ENCODE assay signal across 10 cellular contexts in the genomic region with DNA sequence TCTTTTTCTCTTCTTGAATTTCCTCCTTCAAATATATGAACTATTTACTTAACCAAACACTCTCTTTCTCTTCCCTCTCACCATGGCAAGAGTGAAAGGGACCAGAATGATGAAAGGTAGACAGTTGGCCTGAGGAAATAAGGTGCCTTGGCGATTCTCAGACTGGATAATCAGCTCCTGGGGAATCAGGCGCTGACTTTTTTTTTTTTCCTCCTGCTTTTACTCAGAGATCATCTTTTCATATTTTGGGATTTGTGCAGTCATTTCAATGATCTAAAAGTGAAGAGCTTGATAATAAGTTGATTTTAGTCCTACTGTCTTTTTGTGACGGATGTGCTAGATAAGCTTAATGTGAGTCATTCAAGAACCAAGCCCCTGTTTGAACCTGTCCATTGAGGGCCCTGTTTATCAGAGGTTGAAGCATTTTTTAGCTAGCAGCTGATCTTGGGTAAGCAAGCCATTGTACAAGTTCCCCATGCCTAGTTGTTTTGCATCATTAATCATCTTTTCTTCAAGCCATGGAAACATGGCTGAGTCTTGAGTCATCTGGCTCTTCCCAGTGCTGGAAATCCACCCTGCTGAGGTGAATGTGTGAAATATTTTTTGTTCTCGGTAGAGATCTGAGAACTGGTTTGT. TPM values are rescaled to one million over a fixed set of nuclear protein-coding genes. Genes with fewer than 3 reads are reported as not detected.
DNase-seq lines count a peak whose midpoint lies in the region; ATAC-seq, FAIRE-seq and TF ChIP-seq lines count a peak whose summit lies in the region.
"Had no signal": no experiment of that assay in that cellular context is flagged by ENCODE, and none has a peak within 500 bp of the region (broad histone marks: within the 10 kb centered on the region; RNA-seq: fewer than 3 reads in every experiment).

No MANE protein-coding gene starts in this region.

- POLR2A ChIA-PET in K562 (lab: Yijun Ruan, JAX): interaction anchor here (0.6 to 3.4 kb wide), 3 partner anchors 10 to 70 kb away, joined by 3 to 7 read pairs (median 4); no protein-coding TSS in a partner anchor

- ATAC-seq in K562: peak; percentile 52; the same call in 2 of the 3 replicates
- ATAC-seq in activated naive CD8-positive, alpha-beta T cell treated with anti-CD3 and anti-CD28 coated beads, Interleukin-2, amount 50 U/mL, for 24 hours: no peak

- no peak overlapping the region for H3K4me3 ChIP-seq in K562
- H3K4me3 ChIP-seq: heart right ventricle had no signal

- in situ Hi-C loops in K562 (cut with MboI): no loop called here

- no peak for TF ChIP-seq CTCF in K562 (IDR thresholded peaks at IDR 0.05 in 2 of 3, conservative IDR thresholded peaks at IDR 0.05 in 1 of 3; ENCODE audit: insufficient read depth in 2 of 3, low read depth in 1 of 3, low read length in 3 of 3)

- no peak overlapping the region for H2AFZ ChIP-seq in K562 (ENCODE audit: low read depth, low read length)

- 6% methylated on average over 4 of the region's 4 CpGs for WGBS in K562 (ENCODE audit: insufficient coverage, low coverage, missing lambda C conversion rate)

- 0 out of 5 replicates have a peak, but pooled peaks cover 0 to 2% of the 10 kb centered on the region in 2 experiments for H3K27me3 ChIP-seq in K562 (ENCODE audit: control insufficient read depth in 2 of 2, insufficient read depth in 2 of 2, low read length in 2 of 2)
- H3K27me3 ChIP-seq: heart right ventricle had no signal

- no peak for TF ChIP-seq EP300 in K562 (IDR thresholded peaks at IDR 0.05; ENCODE audit: low read length)

- H3K4me1 Mint-ChIP-seq in activated naive CD8-positive, alpha-beta T cell treated with anti-CD3 and anti-CD28 coated beads, Interleukin-2, amount 50 U/mL, for 24 hours: no peaks in the 10 kb centered on the region

- H3K27me3 Mint-ChIP-seq in activated naive CD8-positive, alpha-beta T cell treated with anti-CD3 and anti-CD28 coated beads, Interleukin-2, amount 50 U/mL, for 24 hours: peaks cover 3% of the 10 kb centered on the region

- H3K9me1 ChIP-seq in K562 (ENCODE audit: control insufficient read depth, insufficient read depth, low read length): no peaks in the 10 kb centered on the region

- H3K4me1 ChIP-seq in K562 (replicated peaks in 1 of 2; ENCODE audit: control insufficient read depth in 2 of 2, insufficient read depth in 2 of 2, low read length in 2 of 2): peaks cover 0 to 17% of the 10 kb centered on the region in 2 experiments; a peak in 3 of 5 replicates

- TF ChIP-seq RAD21 in K562 (CRISPR knock-in tag; conservative IDR thresholded peaks at IDR 0.05 in 1 of 2, IDR thresholded peaks at IDR 0.05 in 1 of 2): no peak

- H3K9ac ChIP-seq in K562 (ENCODE audit: insufficient read depth in 1 of 2, low read depth in 2 of 2, low read length in 2 of 2): no peak overlapping the region

- H3K4me3 Mint-ChIP-seq in activated naive CD8-positive, alpha-beta T cell treated with anti-CD3 and anti-CD28 coated beads, Interleukin-2, amount 50 U/mL, for 24 hours: no peak overlapping the region

- intact Hi-C loops in K562 (cut with micrococcal nuclease): no loop called here

- CTCF ChIA-PET in K562 (lab: Yijun Ruan, JAX; ENCODE audit: low intra/inter-chr PET ratio): no interaction called here

- peak; percentile 66 for DNase-seq in AG08395 (ENCODE audit: low spot score)
- DNase-seq in HTR-8/SVneo (ENCODE audit: insufficient read length, low spot score): peak; percentile 67
- peak in 1 of 4 experiments; percentile 67 for DNase-seq in K562 (ENCODE audit: extremely low read depth in 1 of 4, low spot score in 3 of 4)
- DNase-seq in kidney glomerular epithelial cell (lab: John Stamatoyannopoulos, UW): peak; percentile 98
- no peak for DNase-seq in T-helper 9 cell
- no peak for DNase-seq in activated naive CD8-positive, alpha-beta T cell treated with anti-CD3 and anti-CD28 coated beads, Interleukin-2, amount 50 U/mL, for 24 hours
- no peak for DNase-seq in AML-193 (lab: John Stamatoyannopoulos, UW)
- DNase-seq in NCI-H2029 treated with DMSO at 0.1 percent for 48 hours (lab: John Stamatoyannopoulos, UW): no peak
- DNase-seq: heart right ventricle had no signal

- no TSS peak for BruUV-seq in K562 (replicated peaks; lab: Mats Ljungman, UMichigan)

- no peak for TF ChIP-seq POLR2A in K562 (conservative IDR thresholded peaks at IDR 0.05)

- H3K27ac ChIP-seq in K562 (ENCODE audit: extremely low read depth, low read depth, low read length): no peak overlapping the region
- H3K27ac ChIP-seq: heart right ventricle, HL-60 had no signal

- H3K36me3 Mint-ChIP-seq in activated naive CD8-positive, alpha-beta T cell treated with anti-CD3 and anti-CD28 coated beads, Interleukin-2, amount 50 U/mL, for 24 hours (ENCODE audit: low read depth): no peaks in the 10 kb centered on the region

- no peaks in the 10 kb centered on the region for H4K20me1 ChIP-seq in K562 (replicated peaks; ENCODE audit: control insufficient read depth, insufficient read depth, low read length)

- no peak overlapping the region for H3K4me2 ChIP-seq in K562 (ENCODE audit: insufficient read depth, low read length)

- H3K36me3 ChIP-seq in K562 (ENCODE audit: control insufficient read depth, insufficient read depth, low read length): no peaks in the 10 kb centered on the region
- H3K36me3 ChIP-seq: heart right ventricle had no signal

- no peaks in the 10 kb centered on the region for H3K9me3 Mint-ChIP-seq in activated naive CD8-positive, alpha-beta T cell treated with anti-CD3 and anti-CD28 coated beads, Interleukin-2, amount 50 U/mL, for 24 hours

- H3K27ac Mint-ChIP-seq in activated naive CD8-positive, alpha-beta T cell treated with anti-CD3 and anti-CD28 coated beads, Interleukin-2, amount 50 U/mL, for 24 hours: no peak overlapping the region

- H3K9me3 ChIP-seq in K562 (replicated peaks; ENCODE audit: control insufficient read depth, insufficient read depth, low read depth, low read length): no peaks in the 10 kb centered on the region
- H3K9me3 ChIP-seq: heart right ventricle had no signal

- peak; percentile 58 for FAIRE-seq in HTR-8/SVneo (lab: Jason Lieb, UNC)
- FAIRE-seq in K562 (lab: Jason Lieb, UNC): no peak

- no peaks in the 10 kb centered on the region for H3K79me2 ChIP-seq in K562 (ENCODE audit: control insufficient read depth, insufficient read depth, low read length)

TF ChIP-seq in K562, 482 proteins besides CTCF, POLR2A, EP300 and RAD21 (continues in another document):
- peak; percentile 51; the same call in 1 of the 2 replicates for TF ChIP-seq CTBP1 (IDR thresholded peaks at IDR 0.05; ENCODE audit: borderline replicate concordance)
- peak in 1 of 2 experiments; percentile 55; a peak in 2 of 4 replicates for TF ChIP-seq TEAD1 (CRISPR knock-in tag; IDR thresholded peaks at IDR 0.05)
- no peak for TF ChIP-seq ZNF583 (CRISPR knock-in tag; IDR thresholded peaks at IDR 0.05)
- TF ChIP-seq RNF2 (IDR thresholded peaks at IDR 0.05): peak; percentile 6; the same call in 1 of the 2 replicates
- TF ChIP-seq ZFPM2 (CRISPR knock-in tag; IDR thresholded peaks at IDR 0.05): no peak

RNA-seq across cellular contexts. Expression of gene ITSN1, which starts 40.8 kb away (rescaled TPM):
- total RNA-seq in K562 (2011; cell fraction: chromatin; rRNA removed; ENCODE audit: low replicate concordance): 12.1 and 17.2 TPM in 2 replicates
- total RNA-seq in K562 (2011; cell fraction: nucleolus; rRNA removed): 4.3 and 8.3 TPM in 2 replicates
- total RNA-seq in K562 (2011; cell fraction: nucleoplasm; rRNA removed): 9.7 and 14.1 TPM in 2 replicates
- total RNA-seq in K562 (2014; rRNA removed) (3.9 and 7.5 TPM in 2 replicates), K562 (2014; rRNA removed; fragmentation: Illumina TruSeq; extraction: Trizol) (4.3 and 6.3 TPM in 2 replicates), K562 (2015; rRNA removed; fragmentation: Illumina TruSeq; extraction: Trizol) (8.0 and 9.8 TPM in 2 replicates), K562 (2021) (7.0 and 8.7 TPM in 2 replicates)
- polyA plus RNA-seq in K562 (2011; rRNA removed) (12.6 TPM in 2 replicates), K562 (2014; fragmentation: Illumina TruSeq; extraction: Trizol) (9.4 and 10.7 TPM in 2 replicates), K562 (2014; fragmentation: Nextera tagmentation; extraction: Ambion mirVana) (1 to 10 TPM; 1.1 to 2.1 TPM), K562 (2014; rRNA removed) (4.8 and 9.5 TPM in 2 replicates)
- 8.5 and 10.6 TPM in 2 replicates for polyA plus RNA-seq in K562 (2011; cell fraction: cytosol; rRNA removed)
- 23.1 and 27.6 TPM in 2 replicates for polyA plus RNA-seq in K562 (2011; cell fraction: nucleus; rRNA removed)
- polyA plus RNA-seq in K562 (2012): 3.9 and 6.9 TPM in 2 replicates
- 15.5 and 18.0 TPM in 2 replicates for polyA minus RNA-seq in K562 (2011; rRNA and poly(A)+ RNA removed)
- polyA minus RNA-seq in K562 (2011; cell fraction: cytosol; rRNA and poly(A)+ RNA removed): 7.8 and 8.7 TPM in 2 replicates
- 8.6 and 14.7 TPM in 2 replicates for polyA minus RNA-seq in K562 (2011; cell fraction: nucleus; rRNA and poly(A)+ RNA removed)

RNA-seq across cellular contexts. Expression of gene CRYZL1, which starts 41.6 kb away (rescaled TPM):
- total RNA-seq in K562 (2011; cell fraction: chromatin; rRNA removed; ENCODE audit: low replicate concordance): 70.4 and 160 TPM in 2 replicates
- 39.9 and 42.9 TPM in 2 replicates for total RNA-seq in K562 (2011; cell fraction: nucleolus; rRNA removed)
- total RNA-seq in K562 (2011; cell fraction: nucleoplasm; rRNA removed): 64.7 and 86.4 TPM in 2 replicates
- total RNA-seq in K562 (2014; rRNA removed) (16.5 and 25.2 TPM in 2 replicates), K562 (2014; rRNA removed; fragmentation: Illumina TruSeq; extraction: Trizol) (19.9 and 24.0 TPM in 2 replicates), K562 (2015; rRNA removed; fragmentation: Illumina TruSeq; extraction: Trizol) (20.8 and 22.4 TPM in 2 replicates), K562 (2021) (25.6 and 31.9 TPM in 2 replicates)
- polyA plus RNA-seq in K562 (2011; rRNA removed) (97.9 and 98.2 TPM in 2 replicates), K562 (2014; fragmentation: Illumina TruSeq; extraction: Trizol) (32.5 and 39.2 TPM in 2 replicates), K562 (2014; fragmentation: Nextera tagmentation; extraction: Ambion mirVana) (10 to 100 TPM; 79.5 to 80.8 TPM), K562 (2014; rRNA removed) (47.9 and 52.3 TPM in 2 replicates)
- 13.0 and 30.9 TPM in 2 replicates for polyA plus RNA-seq in K562 (2011; cell fraction: cytosol; rRNA removed)
- polyA plus RNA-seq in K562 (2011; cell fraction: nucleus; rRNA removed): 78.7 and 127 TPM in 2 replicates
- 34.8 and 44.0 TPM in 2 replicates for polyA plus RNA-seq in K562 (2012)
- polyA minus RNA-seq in K562 (2011; rRNA and poly(A)+ RNA removed): 139 and 147 TPM in 2 replicates
- 18.0 and 22.2 TPM in 2 replicates for polyA minus RNA-seq in K562 (2011; cell fraction: cytosol; rRNA and poly(A)+ RNA removed)
- polyA minus RNA-seq in K562 (2011; cell fraction: nucleus; rRNA and poly(A)+ RNA removed): 37.7 and 82.6 TPM in 2 replicates

Comparison
In these comparisons a context has a peak if more than half of its experiments do, and no peak if none do; other contexts are left out.
1. DNase-seq: peak in AG08395 (single experiment), HTR-8/SVneo (single experiment) and kidney glomerular epithelial cell (single experiment); none in T-helper 9 cell (single experiment), activated naive CD8-positive, alpha-beta T cell treated with anti-CD3 and anti-CD28 coated beads, Interleukin-2, amount 50 U/mL, for 24 hours (single experiment), AML-193 (0 of 2) and NCI-H2029 treated with DMSO at 0.1 percent for 48 hours (single experiment).